15 cellular contexts compared by ENCODE assay signal in genomic region chr7:30870821-30871518, GRCh38. TPM values are rescaled to one million over a fixed set of nuclear protein-coding genes. Genes with fewer than 3 reads are reported as not detected.
"Had no signal": no experiment of that assay in that cellular context is flagged by ENCODE, and none has a peak within 500 bp of the region (broad histone marks: within the 10 kb centered on the region; RNA-seq: fewer than 3 reads in every experiment).

No MANE protein-coding gene starts in this region.

- H3K27ac Mint-ChIP-seq: stimulated activated naive B cell treated with anti-CD40 and anti-IgM and Interleukin-4, amounts not matched to agents 10 μg/mL and 1 μg/mL and 100 μg/mL, for 72 hours had no signal

- H3K9me3 ChIP-seq: adrenal gland, suprapubic skin, upper lobe of left lung had no signal

- H3K27me3 ChIP-seq: adrenal gland, suprapubic skin, upper lobe of left lung had no signal

- ATAC-seq: stimulated activated naive B cell treated with anti-CD40 and anti-IgM and Interleukin-4, amounts not matched to agents 10 μg/mL and 1 μg/mL and 100 μg/mL, for 72 hours had no signal

- H3K27me3 Mint-ChIP-seq: stimulated activated naive B cell treated with anti-CD40 and anti-IgM and Interleukin-4, amounts not matched to agents 10 μg/mL and 1 μg/mL and 100 μg/mL, for 72 hours had no signal

- H3K4me3 Mint-ChIP-seq: nephron; stimulated activated naive B cell treated with anti-CD40 and anti-IgM and Interleukin-4, amounts not matched to agents 10 μg/mL and 1 μg/mL and 100 μg/mL, for 72 hours had no signal

- DNase-seq: activated CD4-positive, alpha-beta T cell treated with anti-CD3 and anti-CD28 coated beads, Interleukin-2, amount 50 U/mL, for 1 hour; activated CD4-positive, CD25-positive, alpha-beta regulatory T cell; activated naive CD4-positive, alpha-beta T cell treated with anti-CD3 and anti-CD28 coated beads, Interleukin-2, amount 50 U/mL, for 16 hours; activated T-cell treated with anti-CD3 and anti-CD28 coated beads, Interleukin-2, amount 50 U/mL, for 1 hour; central memory CD4-positive, alpha-beta T cell; cortex of kidney; effector memory CD4-positive, alpha-beta T cell; left cardiac atrium; stimulated activated CD4-positive, alpha-beta T cell treated with anti-CD3 and anti-CD28 coated beads, Interleukin-2, amount 100 ng/mL, for 24 hours; stimulated activated naive B cell treated with anti-CD40 and anti-IgM and Interleukin-4, amounts not matched to agents 10 μg/mL and 1 μg/mL and 100 μg/mL, for 72 hours; upper lobe of left lung had no signal

- H3K36me3 ChIP-seq: adrenal gland had no signal

- H3K4me3 ChIP-seq: adrenal gland, suprapubic skin, upper lobe of left lung had no signal

- H3K4me1 ChIP-seq: adrenal gland, suprapubic skin had no signal

- H3K27ac ChIP-seq: suprapubic skin had no signal

RNA-seq across cellular contexts. Expression of gene AQP1, which starts 40.7 kb away (rescaled TPM):
- total RNA-seq: T-helper 2 cell treated with Interferon-gamma antibody and Interleukin-4, amounts not matched to agents 100 ng/mL and 5 ng/mL, for 36 hours had no signal
